ENCODE assay signal across 8 cellular contexts in the genomic region with DNA sequence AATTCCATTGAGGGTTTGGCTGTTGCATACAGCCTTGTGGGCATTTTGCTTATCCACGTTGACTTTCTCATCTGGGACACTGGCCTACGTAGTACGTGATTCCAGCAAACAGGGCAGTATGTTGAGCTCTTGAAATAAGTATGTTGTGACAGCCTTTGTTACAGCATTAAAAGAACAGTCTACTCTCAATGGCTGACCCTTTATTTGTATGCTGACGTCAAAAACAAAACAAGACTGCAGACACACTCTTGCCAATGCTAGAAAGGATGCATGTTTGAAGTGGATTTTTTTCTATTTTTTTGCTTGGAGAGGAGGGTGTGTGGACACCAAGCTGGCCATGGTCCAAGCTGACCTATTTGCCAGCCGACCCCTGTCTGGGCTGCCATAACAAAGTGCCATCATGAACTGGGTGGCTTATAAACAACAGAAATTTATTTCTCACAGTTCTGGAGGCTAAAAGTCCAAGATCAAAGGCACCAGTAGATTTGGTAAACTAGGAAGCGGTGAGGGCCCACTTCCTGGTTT. TPM values are rescaled to one million over a fixed set of nuclear protein-coding genes. Genes with fewer than 3 reads are reported as not detected.
DNase-seq lines count a peak whose midpoint lies in the region; ATAC-seq, FAIRE-seq and TF ChIP-seq lines count a peak whose summit lies in the region.

No MANE protein-coding gene starts in this region.

- H3K27ac ChIP-seq in left ventricle myocardium inferior (replicated peaks) (peak overlapping the region; percentile 82), astrocyte (ENCODE audit: low read depth, low read length) (peak overlapping the region; percentile 85), urinary bladder (ENCODE audit: low read depth) (no peak overlapping the region)

- H3K27me3 Mint-ChIP-seq in astrocyte (ENCODE audit: low read depth, unreplicated experiment) (peaks cover 6% of the 10 kb centered on the region), mesothelial cell of epicardium (ENCODE audit: low read depth) (peaks cover 12% of the 10 kb centered on the region)

- H3K27ac Mint-ChIP-seq in astrocyte (ENCODE audit: unreplicated experiment), result peak overlapping the region; percentile 50
- no peak overlapping the region for H3K27ac Mint-ChIP-seq in mesothelial cell of epicardium

- H3K9ac ChIP-seq in astrocyte (ENCODE audit: low read length), result peak overlapping the region; percentile 97

- intact Hi-C loops in left ventricle myocardium inferior (cut with micrococcal nuclease), result no loop called here
- intact Hi-C loops in Right ventricle myocardium inferior (cut with DNase I), result loop anchor here (1.0 kb wide), 1 partner anchor 11 kb away; a partner anchor contains a TSS

- H3K36me3 Mint-ChIP-seq in astrocyte (ENCODE audit: low read depth, unreplicated experiment), result peaks cover 20% of the 10 kb centered on the region
- peaks cover 18% of the 10 kb centered on the region for H3K36me3 Mint-ChIP-seq in mesothelial cell of epicardium

- peak overlapping the region; percentile 75 for H2AFZ ChIP-seq in astrocyte (ENCODE audit: low read depth, low read length)

- H3K4me3 Mint-ChIP-seq in astrocyte (ENCODE audit: unreplicated experiment) (peak overlapping the region; percentile 79), mesothelial cell of epicardium (peak overlapping the region; percentile 78)

- peaks cover 23% of the 10 kb centered on the region for H3K36me3 ChIP-seq in left ventricle myocardium inferior
- no peaks in the 10 kb centered on the region for H3K36me3 ChIP-seq in astrocyte (ENCODE audit: insufficient read depth, low read length)
- H3K36me3 ChIP-seq in urinary bladder (ENCODE audit: insufficient read depth), result no peaks in the 10 kb centered on the region

- DNase-seq in left ventricle myocardium inferior (no peak), Right ventricle myocardium inferior (ENCODE audit: missing footprints) (no peak), astrocyte (ENCODE audit: low read depth) (no peak), mesothelial cell of epicardium (ENCODE audit: low spot score in 2 of 2, unreplicated experiment in 2 of 2) (no peak), COLO668 (lab: John Stamatoyannopoulos, UW; ENCODE audit: unreplicated experiment) (no peak), GM12891 (ENCODE audit: insufficient read length, low spot score) (no peak), NCI-H69 (lab: John Stamatoyannopoulos, UW) (no peak)

- WGBS in urinary bladder, result 72% methylated on average over 6 of the region's 6 CpGs

- TF ChIP-seq POLR2A in GM12891 (IDR thresholded peaks at IDR 0.05; ENCODE audit: low read depth, low read length), result no peak

- H3K27me3 ChIP-seq in left ventricle myocardium inferior (ENCODE audit: low read depth) (no peaks in the 10 kb centered on the region), astrocyte (ENCODE audit: insufficient read depth, low read length) (no peaks in the 10 kb centered on the region)

- H3K4me2 ChIP-seq in astrocyte (ENCODE audit: low read length), result peak overlapping the region; percentile 97

- H3K4me1 ChIP-seq in left ventricle myocardium inferior (peaks cover 21% of the 10 kb centered on the region), astrocyte (ENCODE audit: insufficient read depth, low read length) (peaks cover 24% of the 10 kb centered on the region), urinary bladder (ENCODE audit: insufficient read depth) (no peaks in the 10 kb centered on the region)

- H3K79me2 ChIP-seq in astrocyte (ENCODE audit: insufficient read depth, low read length), result peaks cover 25% of the 10 kb centered on the region

- H3K9me3 Mint-ChIP-seq in astrocyte (ENCODE audit: unreplicated experiment) (no peaks in the 10 kb centered on the region), mesothelial cell of epicardium (no peaks in the 10 kb centered on the region)

- ATAC-seq in Right ventricle myocardium inferior, result no peak

- H3K4me3 ChIP-seq in left ventricle myocardium inferior (peak overlapping the region; percentile 80), astrocyte (ENCODE audit: insufficient read depth, low read depth, low read length) (peak overlapping the region; percentile 84), urinary bladder (ENCODE audit: low read depth, low read length) (peak overlapping the region; percentile 75)

- H3K9me3 ChIP-seq in left ventricle myocardium inferior (replicated peaks) (no peaks in the 10 kb centered on the region), astrocyte (ENCODE audit: insufficient read depth, low read depth, low read length) (no peaks in the 10 kb centered on the region)

- TF ChIP-seq CTCF in left ventricle myocardium inferior (IDR thresholded peaks at IDR 0.05; ENCODE audit: borderline replicate concordance) (no peak), astrocyte (IDR thresholded peaks at IDR 0.05; ENCODE audit: insufficient read depth, low read depth, low read length) (no peak), mesothelial cell of epicardium (IDR thresholded peaks at IDR 0.05; ENCODE audit: unreplicated experiment) (no peak)

- peaks cover 29% of the 10 kb centered on the region for H3K4me1 Mint-ChIP-seq in astrocyte (ENCODE audit: low read depth, unreplicated experiment)
- H3K4me1 Mint-ChIP-seq in mesothelial cell of epicardium, result peaks cover 17% of the 10 kb centered on the region

- no peak for FAIRE-seq in astrocyte (lab: Jason Lieb, UNC)
- no peak for FAIRE-seq in GM12891 (lab: Jason Lieb, UNC)

- no peaks in the 10 kb centered on the region for H4K20me1 ChIP-seq in astrocyte (ENCODE audit: insufficient read depth, low read length)

TF ChIP-seq in GM12891, 5 proteins besides CTCF, POLR2A, EP300 and RAD21:
- TF ChIP-seq SPI1 (IDR thresholded peaks at IDR 0.05; ENCODE audit: low read depth, low read length) (no peak), TAF1 (IDR thresholded peaks at IDR 0.05; ENCODE audit: low read depth, low read length) (no peak), PAX5 (IDR thresholded peaks at IDR 0.05; ENCODE audit: insufficient read depth, low read length, severe bottlenecking) (no peak), POU2F2 (IDR thresholded peaks at IDR 0.05; ENCODE audit: low read depth, low read length) (no peak), POLR2AphosphoS5 (IDR thresholded peaks at IDR 0.05; ENCODE audit: low read depth, low read length) (no peak)

RNA-seq across cellular contexts. Expression of a gene that starts 10.8 kb away (rescaled TPM):
- total RNA-seq in left ventricle myocardium inferior, result 5.1 TPM
- 5.6 TPM for total RNA-seq in Right ventricle myocardium inferior
- 34.2 and 39.3 TPM in 2 replicates for total RNA-seq in astrocyte
- total RNA-seq in mesothelial cell of epicardium, result 49.4 to 54.0 TPM (median 51.1 TPM) in 3 replicates
- 4.6 TPM for total RNA-seq in urinary bladder
- 30.2 TPM for polyA plus RNA-seq in urinary bladder
- 61.6 TPM for polyA plus RNA-seq in GM12891 (2012; ENCODE audit: low read depth, missing spikeins)

RNA-seq across cellular contexts. Expression of a gene that starts 26.7 kb away (rescaled TPM):
- 21.4 TPM for total RNA-seq in left ventricle myocardium inferior
- 21.9 TPM for total RNA-seq in Right ventricle myocardium inferior
- 39.0 and 40.2 TPM in 2 replicates for total RNA-seq in astrocyte
- total RNA-seq in mesothelial cell of epicardium, result 42.2 to 45.4 TPM (median 43.5 TPM) in 3 replicates
- 52.5 TPM for total RNA-seq in urinary bladder
- 15.0 TPM for polyA plus RNA-seq in urinary bladder
- polyA plus RNA-seq in GM12891 (2012; ENCODE audit: low read depth, missing spikeins), result 8.6 TPM
